Comparison of ENCODE assay signal across 8 cellular contexts in the genomic region with DNA sequence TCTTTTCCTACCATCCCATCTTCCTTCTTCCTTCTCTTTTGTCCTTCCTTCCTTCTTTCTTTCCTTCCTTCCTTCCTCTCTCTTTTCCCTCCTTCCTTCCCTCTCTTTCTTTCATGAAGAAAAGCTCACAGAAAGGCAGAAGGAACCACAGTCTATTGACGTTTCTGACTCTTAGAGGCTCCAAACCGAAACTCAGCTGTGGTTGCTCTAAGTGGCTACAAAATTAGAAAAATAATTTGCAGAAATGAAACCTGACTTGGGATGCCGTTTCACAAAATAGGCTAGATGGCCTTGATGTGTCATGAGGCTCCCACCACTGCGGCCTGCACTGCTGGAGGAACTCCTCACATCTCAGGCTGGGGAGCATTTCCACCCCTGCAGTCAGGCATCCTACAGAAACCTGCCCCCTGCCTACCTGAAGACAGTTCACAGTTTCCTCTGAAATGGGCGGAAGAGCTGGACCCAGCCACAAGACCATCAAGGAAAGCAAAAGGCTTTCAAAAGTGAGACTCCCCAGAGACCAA.
DNase-seq lines count a peak whose midpoint lies in the region; ATAC-seq, FAIRE-seq and TF ChIP-seq lines count a peak whose summit lies in the region.

No MANE protein-coding gene starts in this region.

- WGBS in gastroesophageal sphincter (ENCODE audit: low coverage in 1 of 2), 2 donors, result 76 to 86% methylated on average over 2 to 3 of the region's 5 CpGs

- H3K27me3 Mint-ChIP-seq in CD4-positive, alpha-beta memory T cell, result no peaks in the 10 kb centered on the region
- no peaks in the 10 kb centered on the region for H3K27me3 Mint-ChIP-seq in activated T-helper 1 cell treated with anti-CD3 and anti-CD28 coated beads, Interleukin-12 subunit alpha, Interleukin-12 subunit beta, Interleukin-2, Interleukin-4 antibody, amounts not matched to agents 30 ng/mL and 10 ng/mL and 1 ng/mL, durations not matched to agents 14 hours and 24 hours and 36 hours (ENCODE audit: insufficient read depth)

- H3K36me3 ChIP-seq in CD4-positive, alpha-beta memory T cell (ENCODE audit: insufficient read depth, low read length), result no peaks in the 10 kb centered on the region
- H3K36me3 ChIP-seq in gastroesophageal sphincter, result peaks cover 0 to 37% of the 10 kb centered on the region in 2 donors

- FAIRE-seq in GM19239 (lab: Jason Lieb, UNC), result peak; percentile 100

- no peak for DNase-seq in CD4-positive, alpha-beta memory T cell
- DNase-seq in GM19239 (ENCODE audit: insufficient read length, low spot score) (peak; percentile 90), COLO668 (lab: John Stamatoyannopoulos, UW; ENCODE audit: unreplicated experiment) (no peak)
- no peak for DNase-seq in activated T-helper 1 cell treated with anti-CD3 and anti-CD28 coated beads, Interleukin-12 subunit alpha, Interleukin-12 subunit beta, Interleukin-2, Interleukin-4 antibody, amounts not matched to agents 30 ng/mL and 10 ng/mL and 1 ng/mL, durations not matched to agents 14 hours and 24 hours and 36 hours (ENCODE audit: low spot score)
- no peak for DNase-seq in effector CD4-positive, alpha-beta T cell
- no peak for DNase-seq in activated CD4-positive, CD25-positive, alpha-beta regulatory T cell (lab: John Stamatoyannopoulos, UW)

- no peaks in the 10 kb centered on the region for H3K9me3 ChIP-seq in CD4-positive, alpha-beta memory T cell (ENCODE audit: control insufficient read depth in 1 of 2, low read length in 2 of 2)
- H3K9me3 ChIP-seq in gastroesophageal sphincter, result no peaks in the 10 kb centered on the region

- intact Hi-C loops in CD4-positive, alpha-beta memory T cell (cut with micrococcal nuclease), result no loop called here
- intact Hi-C loops in activated T-helper 1 cell treated with anti-CD3 and anti-CD28 coated beads, Interleukin-12 subunit alpha, Interleukin-12 subunit beta, Interleukin-2, Interleukin-4 antibody, amounts not matched to agents 30 ng/mL and 10 ng/mL and 1 ng/mL, durations not matched to agents 14 hours and 24 hours and 36 hours (cut with micrococcal nuclease), result no loop called here

- CTCF ChIA-PET in CD4-positive, alpha-beta memory T cell (lab: Charles Lee; ENCODE audit: partially characterized antibody), result no interaction called here

- peak overlapping the region; percentile 5 to 97 (median 89) for H3K27ac Mint-ChIP-seq in CD4-positive, alpha-beta memory T cell
- H3K27ac Mint-ChIP-seq in activated T-helper 1 cell treated with anti-CD3 and anti-CD28 coated beads, Interleukin-12 subunit alpha, Interleukin-12 subunit beta, Interleukin-2, Interleukin-4 antibody, amounts not matched to agents 30 ng/mL and 10 ng/mL and 1 ng/mL, durations not matched to agents 14 hours and 24 hours and 36 hours, result peak overlapping the region; percentile 69

- no peak for TF ChIP-seq EP300 in gastroesophageal sphincter (IDR thresholded peaks at IDR 0.05)

- H3K36me3 Mint-ChIP-seq in CD4-positive, alpha-beta memory T cell, result no peaks in the 10 kb centered on the region
- H3K36me3 Mint-ChIP-seq in activated T-helper 1 cell treated with anti-CD3 and anti-CD28 coated beads, Interleukin-12 subunit alpha, Interleukin-12 subunit beta, Interleukin-2, Interleukin-4 antibody, amounts not matched to agents 30 ng/mL and 10 ng/mL and 1 ng/mL, durations not matched to agents 14 hours and 24 hours and 36 hours (ENCODE audit: low read depth), result no peaks in the 10 kb centered on the region

- peak overlapping the region; percentile 6 for H3K27ac ChIP-seq in CD4-positive, alpha-beta memory T cell (ENCODE audit: low read depth, low read length)
- H3K27ac ChIP-seq in gastroesophageal sphincter, result no peak overlapping the region

- TF ChIP-seq POLR2A in gastroesophageal sphincter (IDR thresholded peaks at IDR 0.05), result no peak

- H3K4me3 ChIP-seq in CD4-positive, alpha-beta memory T cell (ENCODE audit: low read length in 2 of 2), result no peak overlapping the region
- H3K4me3 ChIP-seq in gastroesophageal sphincter, result no peak overlapping the region

- ATAC-seq in HG03103 (IDR thresholded peaks at IDR 0.05; ENCODE audit: low read depth, unreplicated experiment), result peak; percentile 89
- no peak for ATAC-seq in gastroesophageal sphincter

- TF ChIP-seq CTCF in gastroesophageal sphincter (IDR thresholded peaks at IDR 0.05), result no peak

- POLR2A ChIA-PET in CD4-positive, alpha-beta memory T cell (lab: Charles Lee; ENCODE audit: partially characterized antibody), result interaction anchor here (0.8 to 1.4 kb wide), 4 partner anchors 17 to 149 kb away, joined by 3 read pairs; no protein-coding TSS in a partner anchor

- H3K4me3 Mint-ChIP-seq in CD4-positive, alpha-beta memory T cell, result peak overlapping the region in 4 of 8 donors; percentile 12 to 61 (median 49)
- no peak overlapping the region for H3K4me3 Mint-ChIP-seq in activated T-helper 1 cell treated with anti-CD3 and anti-CD28 coated beads, Interleukin-12 subunit alpha, Interleukin-12 subunit beta, Interleukin-2, Interleukin-4 antibody, amounts not matched to agents 30 ng/mL and 10 ng/mL and 1 ng/mL, durations not matched to agents 14 hours and 24 hours and 36 hours

- no peaks in the 10 kb centered on the region for H3K9me3 Mint-ChIP-seq in CD4-positive, alpha-beta memory T cell
- H3K9me3 Mint-ChIP-seq in activated T-helper 1 cell treated with anti-CD3 and anti-CD28 coated beads, Interleukin-12 subunit alpha, Interleukin-12 subunit beta, Interleukin-2, Interleukin-4 antibody, amounts not matched to agents 30 ng/mL and 10 ng/mL and 1 ng/mL, durations not matched to agents 14 hours and 24 hours and 36 hours, result no peaks in the 10 kb centered on the region

- H3K27me3 ChIP-seq in CD4-positive, alpha-beta memory T cell (ENCODE audit: insufficient read depth, low read length), result no peaks in the 10 kb centered on the region
- no peaks in the 10 kb centered on the region for H3K27me3 ChIP-seq in gastroesophageal sphincter

- peaks cover 23% of the 10 kb centered on the region for H3K4me1 ChIP-seq in CD4-positive, alpha-beta memory T cell (ENCODE audit: insufficient read depth, low read length)
- H3K4me1 ChIP-seq in gastroesophageal sphincter, result peaks cover 6 to 53% (median 23%) of the 10 kb centered on the region in 3 donors

- peaks cover 12 to 19% (median 15%) of the 10 kb centered on the region in 4 donors for H3K4me1 Mint-ChIP-seq in CD4-positive, alpha-beta memory T cell
- peaks cover 22% of the 10 kb centered on the region for H3K4me1 Mint-ChIP-seq in activated T-helper 1 cell treated with anti-CD3 and anti-CD28 coated beads, Interleukin-12 subunit alpha, Interleukin-12 subunit beta, Interleukin-2, Interleukin-4 antibody, amounts not matched to agents 30 ng/mL and 10 ng/mL and 1 ng/mL, durations not matched to agents 14 hours and 24 hours and 36 hours (ENCODE audit: low read depth)
